Comparison of ENCODE assay signal across 36 cellular contexts in genomic region chr2:238334885-238335284, GRCh38.
"Had no signal": no experiment of that assay in that cellular context is flagged by ENCODE, and none has a peak within 500 bp of the region (broad histone marks: within the 10 kb centered on the region; RNA-seq: fewer than 3 reads in every experiment).

No MANE protein-coding gene starts in this region.

- H3K4me1 ChIP-seq: adrenal gland, breast epithelium had no signal

- FAIRE-seq: astrocyte, TTC549 had no signal

- H3K9me3 ChIP-seq: adrenal gland, body of pancreas, breast epithelium had no signal

- DNase-seq: activated B cell treated with CpG ODN at 0.5 μM for 24 hours; activated CD4-positive, alpha-beta memory T cell treated with anti-CD3 and anti-CD28 coated beads for 36 hours; activated CD4-positive, alpha-beta T cell treated with anti-CD3 and anti-CD28 coated beads for 4 hours; activated CD4-positive, alpha-beta T cell treated with anti-CD3 and anti-CD28 coated beads, Interleukin-2, amount 10 ng/mL, durations not matched to agents 24 days and 14 days; activated CD4-positive, alpha-beta T cell treated with anti-CD3 and anti-CD28 coated beads, Interleukin-2, amount 50 U/mL, for 1 hour; activated CD4-positive, alpha-beta T cell treated with anti-CD3 and anti-CD28 coated beads, Interleukin-2, amount 50 U/mL, for 4 hours; activated CD4-positive, CD25-positive, alpha-beta regulatory T cell treated with anti-CD3 and anti-CD28 coated beads, Interleukin-2, amount 50 U/mL, for 72 hours; activated CD8-positive, alpha-beta memory T cell treated with anti-CD3 and anti-CD28 coated beads, Interleukin-2, amount 50 U/mL, for 4 hours; activated CD8-positive, alpha-beta T cell treated with anti-CD3 and anti-CD28 coated beads for 36 hours; activated effector memory CD4-positive, alpha-beta T cell treated with anti-CD3 and anti-CD28 coated beads, Interleukin-2, amount 50 U/mL, for 16 hours; activated gamma-delta T cell treated with Interleukin-2 at 50 U/mL for 16 hours; activated naive CD4-positive, alpha-beta T cell; activated naive CD4-positive, alpha-beta T cell treated with anti-CD3 and anti-CD28 coated beads for 36 hours; activated naive CD4-positive, alpha-beta T cell treated with anti-CD3 and anti-CD28 coated beads, Interleukin-2, amount 50 U/mL, for 16 hours; activated naive CD8-positive, alpha-beta T cell treated with anti-CD3 and anti-CD28 coated beads for 36 hours; activated T-cell treated with anti-CD3 and anti-CD28 coated beads for 4 hours; activated T-cell treated with anti-CD3 and anti-CD28 coated beads, Interleukin-2, amount 50 U/mL, for 1 hour; activated T-cell treated with anti-CD3 and anti-CD28 coated beads, Interleukin-2, amount 50 U/mL, for 4 hours; activated T-cell treated with anti-CD3 and anti-CD28 coated beads, Interleukin-2, amount 50 U/mL, for 72 hours; adrenal gland; amniotic stem cell; aorta; body of pancreas; brain microvascular endothelial cell; caudate nucleus; cerebellar nuclear complex; T-helper 1 cell; T-helper 2 cell; T-helper 9 cell had no signal

- ATAC-seq: activated CD8-positive, alpha-beta T cell treated with anti-CD3 and anti-CD28 coated beads for 36 hours; activated naive CD4-positive, alpha-beta T cell treated with anti-CD3 and anti-CD28 coated beads, Interleukin-2, amount 50 U/mL, for 72 hours; activated T-cell treated with anti-CD3 and anti-CD28 coated beads, Interleukin-2, amount 50 U/mL, for 4 hours; activated T-cell treated with anti-CD3 and anti-CD28 coated beads, Interleukin-2, amount 50 U/mL, for 72 hours; activated T-helper 17 cell treated with anti-CD3 and anti-CD28 coated beads, Interleukin-2, amount 50 U/mL, for 72 hours; body of pancreas had no signal

- H3K4me3 ChIP-seq: adrenal gland, body of pancreas, breast epithelium, cardiac muscle cell had no signal

- H3K27me3 ChIP-seq: adrenal gland, body of pancreas, brain microvascular endothelial cell, breast epithelium, cardiac muscle cell had no signal

- H3K27ac ChIP-seq: adrenal gland, body of pancreas, brain microvascular endothelial cell, breast epithelium, cardiac muscle cell, VCaP had no signal

- H3K36me3 ChIP-seq: brain microvascular endothelial cell, breast epithelium had no signal
